In genomic region chr6:157849288-157850017, GRCh38 we compare ENCODE assay signal across 19 cellular contexts. TPM values are rescaled to one million over a fixed set of nuclear protein-coding genes. Genes with fewer than 3 reads are reported as not detected.
DNase-seq lines count a peak whose midpoint lies in the region; ATAC-seq and TF ChIP-seq lines count a peak whose summit lies in the region.
"Had no signal": no experiment of that assay in that cellular context is flagged by ENCODE, and none has a peak within 500 bp of the region (broad histone marks: within the 10 kb centered on the region; RNA-seq: fewer than 3 reads in every experiment).

No MANE protein-coding gene starts in this region.

- H2AK5ac ChIP-seq in IMR-90 (ENCODE audit: low read depth, low read length), result no peak overlapping the region

- H2AK9ac ChIP-seq in IMR-90 (replicated peaks; ENCODE audit: low read depth, low read length, poor library complexity), result no peak overlapping the region

- H4K91ac ChIP-seq in IMR-90 (ENCODE audit: insufficient read depth, low read depth, low read length), result no peak overlapping the region

- TF ChIP-seq EP300 in suprapubic skin (IDR thresholded peaks at IDR 0.05), result no peak

- H3K4me1 ChIP-seq in IMR-90 (ENCODE audit: control insufficient read depth, insufficient read depth, low read length), result peaks cover 11% of the 10 kb centered on the region
- peaks cover 37% of the 10 kb centered on the region for H3K4me1 ChIP-seq in suprapubic skin

- no peak for DNase-seq in activated CD4-positive, alpha-beta T cell treated with anti-CD3 and anti-CD28 coated beads, Interleukin-2, amount 10 ng/mL, durations not matched to agents 24 days and 14 days
- DNase-seq in activated CD4-positive, alpha-beta T cell treated with anti-CD3 and anti-CD28 coated beads, Interleukin-2, amount 50 U/mL, for 48 hours, result no peak
- no peak for DNase-seq in IMR-90
- no peak for DNase-seq in nephron progenitor cell
- no peak for DNase-seq in suprapubic skin (ENCODE audit: low spot score in 2 of 2)
- DNase-seq in NCI-H2171 treated with DMSO at 0.1 percent for 48 hours (lab: John Stamatoyannopoulos, UW), result no peak
- DNase-seq: dermis blood vessel endothelial cell; esophagus squamous epithelium; HCEC 1CT; heart left ventricle; NCI-H82; stimulated activated naive CD4-positive, alpha-beta T cell had no signal

- H3K9ac ChIP-seq in IMR-90 (ENCODE audit: low read depth, low read length), result no peak overlapping the region

- peaks cover 43% of the 10 kb centered on the region for H3K4me1 Mint-ChIP-seq in activated CD4-positive, alpha-beta T cell treated with anti-CD3 and anti-CD28 coated beads, Interleukin-2, amount 10 ng/mL, durations not matched to agents 24 days and 14 days
- peaks cover 46% of the 10 kb centered on the region for H3K4me1 Mint-ChIP-seq in brain
- H3K4me1 Mint-ChIP-seq in nephron progenitor cell, result peaks cover 28% of the 10 kb centered on the region

- peaks cover 28% of the 10 kb centered on the region for H3K36me3 Mint-ChIP-seq in activated CD4-positive, alpha-beta T cell treated with anti-CD3 and anti-CD28 coated beads, Interleukin-2, amount 10 ng/mL, durations not matched to agents 24 days and 14 days (ENCODE audit: low read depth)
- H3K36me3 Mint-ChIP-seq in brain, result peaks cover 25% of the 10 kb centered on the region
- H3K36me3 Mint-ChIP-seq in nephron progenitor cell (ENCODE audit: low read depth), result peaks cover 32% of the 10 kb centered on the region

- H3K4me2 ChIP-seq in IMR-90 (ENCODE audit: low read depth, low read length), result no peak overlapping the region
- H3K4me2 ChIP-seq: A549, smooth muscle cell had no signal

- H2BK120ac ChIP-seq in IMR-90 (ENCODE audit: low read depth, low read length), result no peak overlapping the region

- TF ChIP-seq RAD21 in IMR-90 (IDR thresholded peaks at IDR 0.05; ENCODE audit: low read length), result no peak

- H3K4ac ChIP-seq in IMR-90 (ENCODE audit: low read depth, low read length), result no peak overlapping the region

- dilution Hi-C loops in IMR-90 (cut with HindIII; ENCODE audit: low sequenced_read_pairs, unreplicated experiment), result no loop called here

- H3K9me3 Mint-ChIP-seq in activated CD4-positive, alpha-beta T cell treated with anti-CD3 and anti-CD28 coated beads, Interleukin-2, amount 10 ng/mL, durations not matched to agents 24 days and 14 days, result peaks cover 8% of the 10 kb centered on the region
- H3K9me3 Mint-ChIP-seq in brain (peaks cover 16 to 29% (median 21%) of the 10 kb centered on the region in 5 experiments), nephron progenitor cell (peaks cover 30% of the 10 kb centered on the region)

- no peak overlapping the region for H4K5ac ChIP-seq in IMR-90 (ENCODE audit: low read depth, low read length)

- H3K79me1 ChIP-seq in IMR-90 (ENCODE audit: low read depth in 1 of 2, low read length in 2 of 2), result peaks cover 32 to 86% of the 10 kb centered on the region in 2 experiments

- no peak overlapping the region for H3K4me3 ChIP-seq in IMR-90 (ENCODE audit: insufficient read depth, low read depth, low read length)
- no peak overlapping the region for H3K4me3 ChIP-seq in suprapubic skin
- H3K4me3 ChIP-seq: A549, ascending aorta, esophagus squamous epithelium, GM12878, heart left ventricle, smooth muscle cell had no signal

- H4K20me1 ChIP-seq in IMR-90 (ENCODE audit: insufficient read depth, low read length), result peaks cover 95% of the 10 kb centered on the region

- no peaks in the 10 kb centered on the region for H3K36me3 ChIP-seq in IMR-90 (ENCODE audit: control insufficient read depth, insufficient read depth, low read length)
- H3K36me3 ChIP-seq in suprapubic skin, result no peaks in the 10 kb centered on the region
- H3K36me3 ChIP-seq: ascending aorta, esophagus squamous epithelium, heart left ventricle had no signal

- CTCF ChIA-PET in IMR-90 (lab: Yijun Ruan, JAX), result interaction anchor here (0.5 kb wide), 1 partner anchor 33 kb away, joined by 3 read pairs; no protein-coding TSS in a partner anchor

- no peaks in the 10 kb centered on the region for H3K27me3 ChIP-seq in IMR-90 (ENCODE audit: control insufficient read depth, insufficient read depth, low read length)
- no peaks in the 10 kb centered on the region for H3K27me3 ChIP-seq in suprapubic skin
- H3K27me3 ChIP-seq: ascending aorta, esophagus squamous epithelium, heart left ventricle had no signal

- no peak overlapping the region for H2AFZ ChIP-seq in IMR-90 (replicated peaks; ENCODE audit: low read length, poor library complexity)

- in situ Hi-C loops in IMR-90 (cut with MboI; ENCODE audit: low sequenced_read_pairs), result no loop called here

- no peak for TF ChIP-seq POLR2A in IMR-90 (IDR thresholded peaks at IDR 0.05; ENCODE audit: low read depth, low read length)
- no peak for TF ChIP-seq POLR2A in suprapubic skin (IDR thresholded peaks at IDR 0.05)

- ATAC-seq in IMR-90 (ENCODE audit: low read depth) (peak; percentile 31; the same call in 1 of the 2 replicates), HG03108 (IDR thresholded peaks at IDR 0.05; ENCODE audit: unreplicated experiment) (no peak)
- ATAC-seq: GM12878 had no signal

- H4K8ac ChIP-seq in IMR-90 (ENCODE audit: low read depth in 2 of 2, low read length in 2 of 2), result no peak overlapping the region

- H3K9me1 ChIP-seq in IMR-90 (ENCODE audit: insufficient read depth, low read length), result peaks cover 16% of the 10 kb centered on the region

- no peak for TF ChIP-seq CTCF in IMR-90 (conservative IDR thresholded peaks at IDR 0.05; ENCODE audit: low read depth, low read length)
- TF ChIP-seq CTCF in brain (conservative IDR thresholded peaks at IDR 0.05), result no peak
- no peak for TF ChIP-seq CTCF in nephron progenitor cell (IDR thresholded peaks at IDR 0.05)
- no peak for TF ChIP-seq CTCF in suprapubic skin (IDR thresholded peaks at IDR 0.05)

- BruUV-seq in IMR-90 (replicated peaks; lab: Mats Ljungman, UMichigan), result no TSS peak

- H3K9me3 ChIP-seq in IMR-90 (ENCODE audit: control insufficient read depth, insufficient read depth, low read length) (peaks cover 11% of the 10 kb centered on the region), suprapubic skin (peaks cover 8% of the 10 kb centered on the region)

- intact Hi-C loops in activated CD4-positive, alpha-beta T cell treated with anti-CD3 and anti-CD28 coated beads, Interleukin-2, amount 10 ng/mL, durations not matched to agents 24 days and 14 days (cut with micrococcal nuclease), result no loop called here
- intact Hi-C loops in IMR-90 (cut with micrococcal nuclease), result no loop called here

- no peaks in the 10 kb centered on the region for H3K27me3 Mint-ChIP-seq in activated CD4-positive, alpha-beta T cell treated with anti-CD3 and anti-CD28 coated beads, Interleukin-2, amount 10 ng/mL, durations not matched to agents 24 days and 14 days
- no peaks in the 10 kb centered on the region for H3K27me3 Mint-ChIP-seq in brain
- no peaks in the 10 kb centered on the region for H3K27me3 Mint-ChIP-seq in nephron progenitor cell (ENCODE audit: low read depth, poor library complexity)

- no peak overlapping the region for H3K27ac Mint-ChIP-seq in activated CD4-positive, alpha-beta T cell treated with anti-CD3 and anti-CD28 coated beads, Interleukin-2, amount 10 ng/mL, durations not matched to agents 24 days and 14 days
- H3K27ac Mint-ChIP-seq in brain, result peak overlapping the region in 3 of 5 experiments; percentile 7 to 23 (median 7)
- H3K27ac Mint-ChIP-seq in nephron progenitor cell, result peak overlapping the region; percentile 26

- no peak overlapping the region for H3K18ac ChIP-seq in IMR-90 (ENCODE audit: low read depth, low read length)

- H3K23ac ChIP-seq in IMR-90 (ENCODE audit: low read depth, low read length), result no peak overlapping the region

- no peak overlapping the region for H3K27ac ChIP-seq in IMR-90 (ENCODE audit: insufficient read depth, low read length)
- H3K27ac ChIP-seq in suprapubic skin, result no peak overlapping the region
- H3K27ac ChIP-seq: A549, ascending aorta, heart left ventricle had no signal

- POLR2A ChIA-PET in IMR-90 (lab: Charles Lee; ENCODE audit: unreplicated experiment), result no interaction called here

- no peak overlapping the region for H3K14ac ChIP-seq in IMR-90 (replicated peaks; ENCODE audit: low read depth, low read length)

- H2BK15ac ChIP-seq in IMR-90 (ENCODE audit: low read depth, low read length), result no peak overlapping the region

- H2BK20ac ChIP-seq in IMR-90 (ENCODE audit: low read depth, low read length), result no peak overlapping the region

- WGBS in IMR-90 (ENCODE audit: extremely low coverage in 2 of 2, insufficient read length in 1 of 2), 2 experiments, result 100% methylated on average over 4 of the region's 5 CpGs; no CpG with 5 or more reads in 1 of the 2 experiments
- 96% methylated on average over 5 of the region's 5 CpGs for WGBS in suprapubic skin

- H2BK5ac ChIP-seq in IMR-90 (ENCODE audit: low read depth, low read length, poor library complexity, severe bottlenecking), result no peak overlapping the region

- no peak overlapping the region for H3K56ac ChIP-seq in IMR-90 (ENCODE audit: extremely low read depth, insufficient read depth, low read length)

- peak overlapping the region; percentile 6 for H3K4me3 Mint-ChIP-seq in activated CD4-positive, alpha-beta T cell treated with anti-CD3 and anti-CD28 coated beads, Interleukin-2, amount 10 ng/mL, durations not matched to agents 24 days and 14 days
- H3K4me3 Mint-ChIP-seq in brain, result no peak overlapping the region
- H3K4me3 Mint-ChIP-seq in nephron progenitor cell, result no peak overlapping the region
- H3K4me3 Mint-ChIP-seq: CD14-positive monocyte had no signal

TF ChIP-seq in IMR-90, 13 proteins besides CTCF, POLR2A, EP300 and RAD21 (continues in another document):
- TF ChIP-seq MAZ (IDR thresholded peaks at IDR 0.05; ENCODE audit: borderline replicate concordance, low read depth, low read length) (no peak), CEBPB (IDR thresholded peaks at IDR 0.05; ENCODE audit: low read depth, low read length) (no peak), USF2 (IDR thresholded peaks at IDR 0.05; ENCODE audit: low read depth, low read length) (no peak), MAFK (IDR thresholded peaks at IDR 0.05; ENCODE audit: low read depth, low read length) (no peak), FOS (IDR thresholded peaks at IDR 0.05; ENCODE audit: low read depth, low read length) (no peak), RFX5 (IDR thresholded peaks at IDR 0.05; ENCODE audit: low read depth, low read length) (no peak)

RNA-seq across cellular contexts. Expression of gene SNX9, which starts 26.4 kb away (rescaled TPM):
- total RNA-seq in activated CD4-positive, alpha-beta T cell treated with anti-CD3 and anti-CD28 coated beads, Interleukin-2, amount 10 ng/mL, durations not matched to agents 24 days and 14 days, result 33.7 and 34.0 TPM in 2 replicates
- 41.2 and 41.9 TPM in 2 replicates for total RNA-seq in IMR-90 (2012; rRNA removed)
- polyA plus RNA-seq in IMR-90 (2012; rRNA removed), result 34.8 and 35.3 TPM in 2 replicates
- 18.7 and 20.5 TPM in 2 replicates for polyA plus RNA-seq in IMR-90 (2012; cell fraction: cytosol; rRNA removed)
- 20.1 and 45.0 TPM in 2 replicates for polyA plus RNA-seq in IMR-90 (2012; cell fraction: nucleus; rRNA removed; ENCODE audit: low replicate concordance)
- 15.9 TPM for polyA plus RNA-seq in brain (ENCODE audit: insufficient read depth, low read depth, low replicate concordance)
- total RNA-seq in suprapubic skin, result 10 to 100 TPM; 30.4 to 44.2 (median 35.8) TPM
